In genomic region chr12:38201461-38202276, GRCh38 we compare ENCODE assay signal across 26 cellular contexts.
A peak's percentile ranks its signal among the peaks of the same experiment; 100 is the strongest.
DNase-seq lines count a peak whose midpoint lies in the region; ATAC-seq, FAIRE-seq and TF ChIP-seq lines count a peak whose summit lies in the region.
"Had no signal": no experiment of that assay in that cellular context is flagged by ENCODE, and none has a peak within 500 bp of the region (broad histone marks: within the 10 kb centered on the region; RNA-seq: fewer than 3 reads in every experiment).

No MANE protein-coding gene starts in this region.

- H3K9me3 ChIP-seq in gastroesophageal sphincter = no peaks in the 10 kb centered on the region
- no peaks in the 10 kb centered on the region for H3K9me3 ChIP-seq in kidney (ENCODE audit: control insufficient read depth in 1 of 2, low read length in 2 of 2)
- H3K9me3 ChIP-seq: BE2C, BLaER1 had no signal

- DNase-seq in left ventricle myocardium superior (peak; percentile 26), left cardiac atrium (no peak), H7 (peak; percentile 5), kidney (peak; percentile 61), NCI-H774 (lab: John Stamatoyannopoulos, UW) (no peak)
- DNase-seq: 8988T; ACHN; BE2C; C1 segment of cervical spinal cord; CD4-positive, alpha-beta memory T cell; CD4-positive, CD25-positive, alpha-beta regulatory T cell; CD8-positive, alpha-beta memory T cell; COR-L47; DMS 273 treated with DMSO at 0.1 percent for 48 hours; DMS153; DMS79; DND-41; EL; GDM1 had no signal

- TF ChIP-seq CTCF in gastroesophageal sphincter (IDR thresholded peaks at IDR 0.05) = no peak
- no peak for TF ChIP-seq CTCF in kidney (IDR thresholded peaks at IDR 0.05; ENCODE audit: borderline replicate concordance, extremely low read depth, insufficient read depth)

- ATAC-seq in left ventricle myocardium superior (no peak), left cardiac atrium (no peak), gastroesophageal sphincter (peak; percentile 28), HG02973 (IDR thresholded peaks at IDR 0.05; ENCODE audit: unreplicated experiment) (no peak)
- ATAC-seq: GM12878 had no signal

- no peak overlapping the region for H3K4me3 ChIP-seq in H7 (ENCODE audit: insufficient read depth, low read depth, low read length)
- no peak overlapping the region for H3K4me3 ChIP-seq in gastroesophageal sphincter
- H3K4me3 ChIP-seq in kidney (ENCODE audit: low read length in 2 of 2) = no peak overlapping the region
- H3K4me3 ChIP-seq: BLaER1, GM12878 had no signal

- no peak for FAIRE-seq in kidney (lab: Jason Lieb, UNC)
- FAIRE-seq: A204.1, GM12878, GM12892, GM18507 had no signal

- intact Hi-C loops in left ventricle myocardium superior (cut with micrococcal nuclease) (no loop called here), left cardiac atrium (cut with DNase I) (no loop called here), kidney (cut with DNase I) (no loop called here)

- no peak for TF ChIP-seq POLR2A in gastroesophageal sphincter (IDR thresholded peaks at IDR 0.05)

- no peaks in the 10 kb centered on the region for H3K27me3 ChIP-seq in H7 (ENCODE audit: control insufficient read depth, insufficient read depth, low read length)
- no peaks in the 10 kb centered on the region for H3K27me3 ChIP-seq in gastroesophageal sphincter
- H3K27me3 ChIP-seq: BE2C, BLaER1 had no signal

- WGBS in gastroesophageal sphincter (ENCODE audit: low coverage in 1 of 2), 2 donors = 83% methylated on average over 6 of the region's 41 CpGs; no CpG with 5 or more reads in 1 of the 2 donors

- H3K9ac ChIP-seq in kidney (ENCODE audit: low read length in 2 of 2) = no peak overlapping the region
- H3K9ac ChIP-seq: BLaER1 had no signal

- no peak for TF ChIP-seq EP300 in gastroesophageal sphincter (IDR thresholded peaks at IDR 0.05)

- H3K36me3 ChIP-seq in H7 (replicated peaks; ENCODE audit: control insufficient read depth, insufficient read depth, low read length) = no peaks in the 10 kb centered on the region
- H3K36me3 ChIP-seq in gastroesophageal sphincter = no peaks in the 10 kb centered on the region
- H3K36me3 ChIP-seq in kidney (ENCODE audit: control insufficient read depth in 1 of 2, insufficient read depth in 2 of 2, low read length in 2 of 2) = no peaks in the 10 kb centered on the region
- H3K36me3 ChIP-seq: BE2C, BLaER1 had no signal

- H3K4me1 ChIP-seq in gastroesophageal sphincter = no peaks in the 10 kb centered on the region
- peaks cover 0 to 2% of the 10 kb centered on the region in 2 donors for H3K4me1 ChIP-seq in kidney (ENCODE audit: control insufficient read depth in 1 of 2, insufficient read depth in 1 of 2, low read depth in 1 of 2, low read length in 2 of 2)
- H3K4me1 ChIP-seq: BE2C, BLaER1 had no signal

- H3K27ac ChIP-seq in gastroesophageal sphincter (no peak overlapping the region), kidney (ENCODE audit: low read depth in 2 of 2, low read length in 2 of 2) (no peak overlapping the region)
- H3K27ac ChIP-seq: BLaER1 had no signal

Comparison
In these comparisons a context has a peak if more than half of its experiments do, and no peak if none do; other contexts are left out.
1. DNase-seq: peak in left ventricle myocardium superior (single experiment), H7 (single experiment) and kidney (single experiment); none in left cardiac atrium (single experiment) and NCI-H774 (single experiment).